23 cellular contexts compared by ENCODE assay signal in the genomic region with DNA sequence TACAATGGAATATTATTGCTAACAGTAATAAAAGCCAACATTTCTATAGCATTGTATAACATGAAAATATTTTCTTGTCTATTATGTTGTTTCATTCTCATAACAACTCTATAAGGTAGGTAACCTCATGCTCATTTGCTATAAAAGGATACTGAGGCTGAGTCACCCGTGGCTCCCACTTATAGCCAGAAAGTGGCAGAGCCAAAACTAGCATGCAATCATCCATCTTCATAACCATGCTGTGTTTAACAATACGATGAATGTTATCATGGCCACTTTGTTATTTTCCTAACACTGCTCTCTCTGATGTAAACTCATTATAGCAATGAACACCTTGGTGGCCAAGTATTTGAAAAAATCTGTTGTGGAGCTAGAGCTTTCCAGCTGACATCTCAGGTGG.
DNase-seq lines count a peak whose midpoint lies in the region; ATAC-seq, FAIRE-seq and TF ChIP-seq lines count a peak whose summit lies in the region.
"Had no signal": no experiment of that assay in that cellular context is flagged by ENCODE, and none has a peak within 500 bp of the region (broad histone marks: within the 10 kb centered on the region; RNA-seq: fewer than 3 reads in every experiment).

No MANE protein-coding gene starts in this region.

- dilution Hi-C loops in mammary epithelial cell (cut with HindIII; ENCODE audit: low sequenced_read_pairs): no loop called here

- H2AFZ ChIP-seq in mammary epithelial cell (ENCODE audit: low read depth, low read length) (peak overlapping the region; percentile 66), astrocyte (ENCODE audit: low read depth, low read length) (no peak overlapping the region)
- H2AFZ ChIP-seq: GM23338 had no signal

- H3K27me3 Mint-ChIP-seq in astrocyte (ENCODE audit: low read depth, unreplicated experiment) (peaks cover 2% of the 10 kb centered on the region), Calu3 (ENCODE audit: unreplicated experiment) (no peaks in the 10 kb centered on the region), endodermal cell (ENCODE audit: insufficient read depth) (peaks cover 7% of the 10 kb centered on the region)
- H3K27me3 Mint-ChIP-seq: CD4-positive, alpha-beta T cell; CD8-positive, alpha-beta memory T cell had no signal

- FAIRE-seq in astrocyte (lab: Jason Lieb, UNC): no peak
- FAIRE-seq: A549, GM12891, GM18507 had no signal

- 70% methylated on average over 2 of the region's 2 CpGs for WGBS in mammary epithelial cell (ENCODE audit: low coverage, missing lambda C conversion rate)
- 94 to 100% methylated on average over 2 of the region's 2 CpGs for WGBS in endodermal cell (ENCODE audit: insufficient coverage in 1 of 2, insufficient read length in 1 of 2), 2 experiments

- H3K4me3 Mint-ChIP-seq in astrocyte (ENCODE audit: unreplicated experiment): no peak overlapping the region
- H3K4me3 Mint-ChIP-seq in Calu3 (ENCODE audit: low read depth, unreplicated experiment): no peak overlapping the region
- no peak overlapping the region for H3K4me3 Mint-ChIP-seq in endodermal cell
- H3K4me3 Mint-ChIP-seq: CD14-positive monocyte; CD4-positive, alpha-beta T cell; CD8-positive, alpha-beta memory T cell; GM23338; H9 had no signal

- H3K36me3 ChIP-seq in mammary epithelial cell (ENCODE audit: insufficient read depth, low read length) (no peaks in the 10 kb centered on the region), breast epithelium (no peaks in the 10 kb centered on the region), astrocyte (ENCODE audit: insufficient read depth, low read length) (no peaks in the 10 kb centered on the region), endodermal cell (ENCODE audit: control insufficient read depth, insufficient read depth, low read length) (no peaks in the 10 kb centered on the region)
- H3K36me3 ChIP-seq: BE2C; BLaER1 treated with 17β-estradiol and CSF1 and Interleukin-3, amounts not matched to agents 10 nM and 100 nM had no signal

- TF ChIP-seq POLR2A in breast epithelium (IDR thresholded peaks at IDR 0.05): no peak

- H3K27me3 ChIP-seq in mammary epithelial cell (ENCODE audit: insufficient read depth, low read length) (no peaks in the 10 kb centered on the region), breast epithelium (no peaks in the 10 kb centered on the region), astrocyte (ENCODE audit: insufficient read depth, low read length) (no peaks in the 10 kb centered on the region), endodermal cell (ENCODE audit: control insufficient read depth, insufficient read depth, low read length, poor library complexity, severe bottlenecking) (no peaks in the 10 kb centered on the region)
- H3K27me3 ChIP-seq: BE2C; BLaER1 treated with 17β-estradiol and CSF1 and Interleukin-3, amounts not matched to agents 10 nM and 100 nM had no signal

- H3K36me3 Mint-ChIP-seq in astrocyte (ENCODE audit: low read depth, unreplicated experiment) (no peaks in the 10 kb centered on the region), Calu3 (ENCODE audit: insufficient read depth, unreplicated experiment) (no peaks in the 10 kb centered on the region), endodermal cell (ENCODE audit: low read depth) (no peaks in the 10 kb centered on the region)
- H3K36me3 Mint-ChIP-seq: CD8-positive, alpha-beta memory T cell had no signal

- in situ Hi-C loops in mammary epithelial cell (cut with MboI; ENCODE audit: low sequenced_read_pairs in 2 of 2): no loop called here

- DNase-seq in mammary epithelial cell (peak; percentile 14), breast epithelium (ENCODE audit: low spot score in 2 of 2) (no peak), NCI-H2081 (lab: John Stamatoyannopoulos, UW) (peak; percentile 48 to 86), astrocyte (ENCODE audit: low read depth) (peak; percentile 50), left ventricle myocardium superior (no peak), Calu3 (no peak), endodermal cell (no peak)
- DNase-seq: 8988T; ACHN; AML-193; BE2C; CD4-positive, alpha-beta T cell; CD8-positive, alpha-beta memory T cell; DMS53; DMS79 treated with DMSO at 0.1 percent for 48 hours; GF-D8; H9 had no signal

- no peak for ATAC-seq in left ventricle myocardium superior
- ATAC-seq: A549, GM23338 had no signal

- H4K20me1 ChIP-seq in mammary epithelial cell (ENCODE audit: insufficient read depth, low read length): no peaks in the 10 kb centered on the region
- H4K20me1 ChIP-seq in astrocyte (ENCODE audit: insufficient read depth, low read length): no peaks in the 10 kb centered on the region
- H4K20me1 ChIP-seq: BLaER1 treated with 17β-estradiol and CSF1 and Interleukin-3, amounts not matched to agents 10 nM and 100 nM had no signal

- H3K9me3 Mint-ChIP-seq in astrocyte (ENCODE audit: unreplicated experiment) (peaks cover 2% of the 10 kb centered on the region), Calu3 (ENCODE audit: low read depth, unreplicated experiment) (no peaks in the 10 kb centered on the region), endodermal cell (no peaks in the 10 kb centered on the region)
- H3K9me3 Mint-ChIP-seq: CD4-positive, alpha-beta T cell; CD8-positive, alpha-beta memory T cell; GM23338; H9 had no signal

- H3K27ac Mint-ChIP-seq in astrocyte (ENCODE audit: unreplicated experiment): no peak overlapping the region
- H3K27ac Mint-ChIP-seq in Calu3 (ENCODE audit: unreplicated experiment): no peak overlapping the region
- H3K27ac Mint-ChIP-seq in endodermal cell: no peak overlapping the region
- H3K27ac Mint-ChIP-seq: CD14-positive monocyte; CD4-positive, alpha-beta T cell; GM23338; H9 had no signal

- no TSS peak for BruUV-seq in mammary epithelial cell (replicated peaks; lab: Mats Ljungman, UMichigan)
- BruUV-seq in Calu3 (replicated peaks; lab: Mats Ljungman, UMichigan): no TSS peak

- H3K4me1 Mint-ChIP-seq in astrocyte (ENCODE audit: low read depth, unreplicated experiment): peaks cover 6% of the 10 kb centered on the region
- peaks cover 9% of the 10 kb centered on the region for H3K4me1 Mint-ChIP-seq in Calu3 (ENCODE audit: low read depth, unreplicated experiment)
- H3K4me1 Mint-ChIP-seq in endodermal cell: peaks cover 18% of the 10 kb centered on the region

- TF ChIP-seq CTCF in mammary epithelial cell (conservative IDR thresholded peaks at IDR 0.05 in 1 of 2, IDR thresholded peaks at IDR 0.05 in 1 of 2; ENCODE audit: extremely low read depth in 1 of 2, insufficient read depth in 1 of 2, low read depth in 1 of 2, low read length in 2 of 2): no peak
- TF ChIP-seq CTCF in breast epithelium (IDR thresholded peaks at IDR 0.05): no peak
- TF ChIP-seq CTCF in astrocyte (IDR thresholded peaks at IDR 0.05; ENCODE audit: insufficient read depth, low read depth, low read length): no peak
- TF ChIP-seq CTCF in Calu3 (IDR thresholded peaks at IDR 0.05; ENCODE audit: unreplicated experiment): no peak
- TF ChIP-seq CTCF in endodermal cell (conservative IDR thresholded peaks at IDR 0.05): no peak

- intact Hi-C loops in mammary epithelial cell (cut with micrococcal nuclease): no loop called here
- intact Hi-C loops in breast epithelium (cut with DNase I; ENCODE audit: low total_unique reads): no loop called here
- intact Hi-C loops in left ventricle myocardium superior (cut with micrococcal nuclease): no loop called here
- intact Hi-C loops in Calu3 (cut with micrococcal nuclease; ENCODE audit: unreplicated experiment): no loop called here

- H3K27ac ChIP-seq in mammary epithelial cell (ENCODE audit: insufficient read depth, low read depth, low read length) (no peak overlapping the region), breast epithelium (no peak overlapping the region), astrocyte (ENCODE audit: low read depth, low read length) (no peak overlapping the region), endodermal cell (ENCODE audit: low read depth, low read length) (no peak overlapping the region)
- H3K27ac ChIP-seq: A549; BLaER1 treated with 17β-estradiol and CSF1 and Interleukin-3, amounts not matched to agents 10 nM and 100 nM had no signal

- CTCF ChIA-PET in mammary epithelial cell (lab: Charles Lee; ENCODE audit: low non-redundant PET): no interaction called here
- CTCF ChIA-PET in Calu3 (lab: Charles Lee): no interaction called here

- H3K79me2 ChIP-seq in mammary epithelial cell (ENCODE audit: insufficient read depth, low read length) (no peaks in the 10 kb centered on the region), astrocyte (ENCODE audit: insufficient read depth, low read length) (no peaks in the 10 kb centered on the region)

- H3K4me3 ChIP-seq in mammary epithelial cell (replicated peaks in 1 of 3; ENCODE audit: insufficient read depth in 1 of 3, low read depth in 2 of 3, low read length in 3 of 3): no peak overlapping the region
- H3K4me3 ChIP-seq in breast epithelium: no peak overlapping the region
- no peak overlapping the region for H3K4me3 ChIP-seq in astrocyte (ENCODE audit: insufficient read depth, low read depth, low read length)
- no peak overlapping the region for H3K4me3 ChIP-seq in endodermal cell (ENCODE audit: low read length)
- H3K4me3 ChIP-seq: A549; BLaER1 treated with 17β-estradiol and CSF1 and Interleukin-3, amounts not matched to agents 10 nM and 100 nM; GM23338 had no signal

- H3K9me3 ChIP-seq in mammary epithelial cell (replicated peaks; ENCODE audit: insufficient read depth, low read length) (no peaks in the 10 kb centered on the region), breast epithelium (no peaks in the 10 kb centered on the region), astrocyte (ENCODE audit: insufficient read depth, low read depth, low read length) (no peaks in the 10 kb centered on the region), endodermal cell (ENCODE audit: control insufficient read depth, low read length) (no peaks in the 10 kb centered on the region)
- H3K9me3 ChIP-seq: A549; BE2C; BLaER1 treated with 17β-estradiol and CSF1 and Interleukin-3, amounts not matched to agents 10 nM and 100 nM had no signal

- H3K4me1 ChIP-seq in mammary epithelial cell (ENCODE audit: insufficient read depth, low read length) (peaks cover 18% of the 10 kb centered on the region), breast epithelium (no peaks in the 10 kb centered on the region), astrocyte (ENCODE audit: insufficient read depth, low read length) (no peaks in the 10 kb centered on the region), endodermal cell (ENCODE audit: control insufficient read depth, insufficient read depth, low read length) (peaks cover 9% of the 10 kb centered on the region)
- H3K4me1 ChIP-seq: BE2C had no signal

- H3K4me2 ChIP-seq in mammary epithelial cell (ENCODE audit: insufficient read depth, low read depth, low read length) (no peak overlapping the region), astrocyte (ENCODE audit: low read length) (no peak overlapping the region)
- H3K4me2 ChIP-seq: A549; BLaER1 treated with 17β-estradiol and CSF1 and Interleukin-3, amounts not matched to agents 10 nM and 100 nM; GM23338 had no signal

- H3K9ac ChIP-seq in mammary epithelial cell (ENCODE audit: insufficient read depth, low read length) (no peak overlapping the region), astrocyte (ENCODE audit: low read length) (no peak overlapping the region), endodermal cell (ENCODE audit: extremely low read depth, low read length, poor library complexity, severe bottlenecking) (no peak overlapping the region)
- H3K9ac ChIP-seq: BLaER1 treated with 17β-estradiol and CSF1 and Interleukin-3, amounts not matched to agents 10 nM and 100 nM had no signal

Comparison
In these comparisons a context has a peak if more than half of its experiments do, and no peak if none do; other contexts are left out.
1. DNase-seq: peak in mammary epithelial cell (single experiment), NCI-H2081 (2 of 2) and astrocyte (single experiment); none in breast epithelium (0 of 2), left ventricle myocardium superior (single experiment), Calu3 (single experiment) and endodermal cell (single experiment).